ENCODE assay signal across 22 cellular contexts in the genomic region with DNA sequence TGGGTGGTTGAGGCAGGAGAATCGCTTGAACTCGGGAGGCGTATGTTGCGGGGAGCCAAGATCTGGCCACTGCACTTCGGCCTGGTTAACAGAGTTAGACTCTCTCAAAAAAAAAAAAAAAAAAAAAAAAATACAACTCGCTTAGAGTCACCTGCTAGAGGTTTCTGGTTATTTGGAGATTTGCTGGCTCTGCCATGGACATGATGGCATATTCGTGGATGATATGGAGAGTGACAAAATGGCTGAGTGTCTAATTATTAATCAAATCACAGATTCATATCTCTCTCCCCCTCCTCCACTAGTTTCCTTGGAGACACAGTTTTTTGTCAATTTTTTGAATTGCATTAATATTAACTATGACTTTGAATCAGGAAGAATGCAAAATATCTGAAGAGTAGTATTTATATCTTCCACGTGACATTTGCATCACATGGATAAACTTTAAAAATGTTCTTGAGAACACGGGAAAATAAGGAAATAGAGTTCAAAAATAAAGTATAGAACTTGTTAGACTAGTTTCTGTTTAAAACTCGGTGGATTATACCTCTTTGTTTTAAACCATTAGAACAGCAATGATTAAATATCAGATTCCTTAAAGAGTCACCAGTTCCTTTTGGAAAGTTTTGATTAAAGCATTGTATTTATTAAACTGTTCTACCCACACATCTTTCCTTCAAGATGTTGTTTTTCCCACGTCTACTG. TPM values are rescaled to one million over a fixed set of nuclear protein-coding genes. Genes with fewer than 3 reads are reported as not detected.
A peak's percentile ranks its signal among the peaks of the same experiment; 100 is the strongest.
DNase-seq lines count a peak whose midpoint lies in the region; ATAC-seq and TF ChIP-seq lines count a peak whose summit lies in the region.
"Had no signal": no experiment of that assay in that cellular context is flagged by ENCODE, and none has a peak within 500 bp of the region (broad histone marks: within the 10 kb centered on the region; RNA-seq: fewer than 3 reads in every experiment).

No MANE protein-coding gene starts in this region.

- POLR2A ChIA-PET in PC-3 (lab: Charles Lee; ENCODE audit: unreplicated experiment): no interaction called here
- POLR2A ChIA-PET in GM10248 (lab: Yijun Ruan, JAX): no interaction called here

- in situ Hi-C loops in transverse colon (cut with MboI; ENCODE audit: low pct_ligation_motif_present in 1 of 4, low pct_unique_long_range_greater_than_20kb in 1 of 4, low sequenced_read_pairs in 3 of 4): no loop called here

- no peak for DNase-seq in PC-3
- DNase-seq in glutamatergic neuron: no peak
- DNase-seq in mesothelial cell of epicardium (ENCODE audit: low spot score in 2 of 2, unreplicated experiment in 2 of 2): no peak
- DNase-seq in type B pancreatic cell (ENCODE audit: extremely low spot score, unreplicated experiment): no peak
- no peak for DNase-seq in GM10248 (ENCODE audit: extremely low spot score)
- no peak for DNase-seq in Karpas-422
- DNase-seq in transverse colon: no peak
- DNase-seq: ACHN; C1 segment of cervical spinal cord; CD8-positive, alpha-beta memory T cell; DND-41; H9; Kasumi-1; MM.1S; NCI-H1092 treated with DMSO at 0.1 percent for 48 hours; NCI-H146; NCI-H2029 treated with DMSO at 0.1 percent for 48 hours; NCI-H2171; Peyer's patch had no signal

- H3K79me2 ChIP-seq in PC-3 (ENCODE audit: low read length) (no peaks in the 10 kb centered on the region), Karpas-422 (ENCODE audit: low read length) (no peaks in the 10 kb centered on the region)

- H3K36me3 ChIP-seq in PC-3 (ENCODE audit: low read depth, low read length) (no peaks in the 10 kb centered on the region), Karpas-422 (ENCODE audit: insufficient read depth, low read length) (no peaks in the 10 kb centered on the region), transverse colon (no peaks in the 10 kb centered on the region)
- H3K36me3 ChIP-seq: Peyer's patch had no signal

- H3K9me3 Mint-ChIP-seq in glutamatergic neuron (ENCODE audit: unreplicated experiment): peaks cover 4% of the 10 kb centered on the region
- H3K9me3 Mint-ChIP-seq in mesothelial cell of epicardium: no peaks in the 10 kb centered on the region
- no peaks in the 10 kb centered on the region for H3K9me3 Mint-ChIP-seq in type B pancreatic cell
- H3K9me3 Mint-ChIP-seq: H9 had no signal

- no peaks in the 10 kb centered on the region for H3F3A ChIP-seq in PC-3 (ENCODE audit: low read length, unreplicated experiment)

- intact Hi-C loops in PC-3 (cut with micrococcal nuclease) (no loop called here), transverse colon (cut with DNase I; ENCODE audit: low total_unique reads) (no loop called here)

- H3K4me3 ChIP-seq in PC-3 (ENCODE audit: low read length) (no peak overlapping the region), Karpas-422 (ENCODE audit: low read length) (no peak overlapping the region), transverse colon (no peak overlapping the region)
- H3K4me3 ChIP-seq: Peyer's patch had no signal

- no peak overlapping the region for H3K4me3 Mint-ChIP-seq in glutamatergic neuron (ENCODE audit: unreplicated experiment)
- H3K4me3 Mint-ChIP-seq in mesothelial cell of epicardium: no peak overlapping the region
- peak overlapping the region; percentile 48 for H3K4me3 Mint-ChIP-seq in type B pancreatic cell
- H3K4me3 Mint-ChIP-seq: CD8-positive, alpha-beta memory T cell; H9; IgD-negative memory B cell had no signal

- BruUV-seq in PC-3 (replicated peaks; lab: Mats Ljungman, UMichigan): no TSS peak

- CTCF ChIA-PET in PC-3 (lab: Charles Lee) (no interaction called here), GM10248 (lab: Yijun Ruan, JAX) (no interaction called here)

- no peak for TF ChIP-seq CTCF in PC-3 (conservative IDR thresholded peaks at IDR 0.05; ENCODE audit: low read depth, low read length)
- no peak for TF ChIP-seq CTCF in glutamatergic neuron (IDR thresholded peaks at IDR 0.05; ENCODE audit: partially characterized antibody, unreplicated experiment)
- TF ChIP-seq CTCF in mesothelial cell of epicardium (IDR thresholded peaks at IDR 0.05; ENCODE audit: unreplicated experiment): no peak
- TF ChIP-seq CTCF in type B pancreatic cell (conservative IDR thresholded peaks at IDR 0.05): no peak
- no peak for TF ChIP-seq CTCF in GM10248 (IDR thresholded peaks at IDR 0.05; ENCODE audit: control extremely low read depth, extremely low read depth, low read depth, missing control alignments)
- TF ChIP-seq CTCF in transverse colon (IDR thresholded peaks at IDR 0.05): no peak

- H3K27ac ChIP-seq in PC-3 (ENCODE audit: low read length) (no peak overlapping the region), Karpas-422 (ENCODE audit: low read length) (no peak overlapping the region), transverse colon (no peak overlapping the region)
- H3K27ac ChIP-seq: Peyer's patch had no signal

- peaks cover 5% of the 10 kb centered on the region for H3K27me3 Mint-ChIP-seq in glutamatergic neuron (ENCODE audit: unreplicated experiment)
- H3K27me3 Mint-ChIP-seq in mesothelial cell of epicardium (ENCODE audit: low read depth): no peaks in the 10 kb centered on the region
- H3K27me3 Mint-ChIP-seq in type B pancreatic cell: no peaks in the 10 kb centered on the region

- 0 out of 2 replicates have a peak overlapping the region, but pooled peaks have one; percentile 36 for H3K4me2 ChIP-seq in PC-3 (ENCODE audit: low read length)
- no peak overlapping the region for H3K4me2 ChIP-seq in Karpas-422 (ENCODE audit: low read depth, low read length, poor library complexity, severe bottlenecking)

- no peaks in the 10 kb centered on the region for H4K20me1 ChIP-seq in PC-3 (ENCODE audit: low read length)
- no peaks in the 10 kb centered on the region for H4K20me1 ChIP-seq in Karpas-422 (ENCODE audit: insufficient read depth, low read depth, low read length)

- H3K9me2 ChIP-seq in PC-3 (replicated peaks; ENCODE audit: low read length) (no peaks in the 10 kb centered on the region), Karpas-422 (replicated peaks; ENCODE audit: insufficient read depth, low read length) (no peaks in the 10 kb centered on the region)

- H3K9me3 ChIP-seq in PC-3 (ENCODE audit: low read length) (no peaks in the 10 kb centered on the region), Karpas-422 (ENCODE audit: low read length) (no peaks in the 10 kb centered on the region), transverse colon (no peaks in the 10 kb centered on the region)
- H3K9me3 ChIP-seq: Peyer's patch had no signal

- TF ChIP-seq EP300 in transverse colon (IDR thresholded peaks at IDR 0.05; ENCODE audit: low read depth): no peak

- H3K27ac Mint-ChIP-seq in glutamatergic neuron (ENCODE audit: unreplicated experiment): peak overlapping the region; percentile 31
- peak overlapping the region; percentile 88 for H3K27ac Mint-ChIP-seq in mesothelial cell of epicardium
- H3K27ac Mint-ChIP-seq in type B pancreatic cell: peak overlapping the region; percentile 93
- H3K27ac Mint-ChIP-seq: CD8-positive, alpha-beta memory T cell; H9; IgD-negative memory B cell had no signal

- no peaks in the 10 kb centered on the region for H3K36me3 Mint-ChIP-seq in glutamatergic neuron (ENCODE audit: unreplicated experiment)
- H3K36me3 Mint-ChIP-seq in mesothelial cell of epicardium: no peaks in the 10 kb centered on the region
- no peaks in the 10 kb centered on the region for H3K36me3 Mint-ChIP-seq in type B pancreatic cell
- H3K36me3 Mint-ChIP-seq: CD8-positive, alpha-beta memory T cell; IgD-negative memory B cell had no signal

- H3K9ac ChIP-seq in PC-3 (ENCODE audit: low read length) (no peak overlapping the region), Karpas-422 (ENCODE audit: low read length) (no peak overlapping the region)

- ATAC-seq in PC-3: no peak
- ATAC-seq: Right ventricle myocardium inferior had no signal

- no peaks in the 10 kb centered on the region for H3K4me1 ChIP-seq in PC-3 (ENCODE audit: insufficient read depth, low read length)
- no peaks in the 10 kb centered on the region for H3K4me1 ChIP-seq in Karpas-422 (ENCODE audit: low read length)
- H3K4me1 ChIP-seq in transverse colon: peaks cover 0 to 5% (median 0%) of the 10 kb centered on the region in 4 donors
- H3K4me1 ChIP-seq: Peyer's patch had no signal

- no peak for TF ChIP-seq POLR2A in transverse colon (IDR thresholded peaks at IDR 0.05)

- 65 to 66% methylated on average over 11 of the region's 11 CpGs for WGBS in transverse colon (ENCODE audit: low coverage in 1 of 2), 2 donors

- H2AFZ ChIP-seq in PC-3 (ENCODE audit: low read length) (peak overlapping the region; percentile 24; the same call in 1 of the 2 replicates), Karpas-422 (ENCODE audit: low read length) (no peak overlapping the region)

- H3K27me3 ChIP-seq in PC-3 (ENCODE audit: low read length): no peaks in the 10 kb centered on the region
- no peaks in the 10 kb centered on the region for H3K27me3 ChIP-seq in Karpas-422 (ENCODE audit: low read length)
- H3K27me3 ChIP-seq in transverse colon: no peaks in the 10 kb centered on the region
- H3K27me3 ChIP-seq: Peyer's patch had no signal

- H3K4me1 Mint-ChIP-seq in glutamatergic neuron (ENCODE audit: low read depth, unreplicated experiment) (peaks cover 12% of the 10 kb centered on the region), mesothelial cell of epicardium (peaks cover 38% of the 10 kb centered on the region), type B pancreatic cell (ENCODE audit: unreplicated experiment) (peaks cover 19% of the 10 kb centered on the region)
- H3K4me1 Mint-ChIP-seq: CD8-positive, alpha-beta memory T cell; IgD-negative memory B cell had no signal

RNA-seq across cellular contexts. Expression of a gene that starts 47.9 kb away (rescaled TPM):
- total RNA-seq in PC-3 (2014; rRNA removed) (51.4 and 53.7 TPM in 2 replicates), glutamatergic neuron (ENCODE audit: unreplicated experiment) (0.34 TPM), mesothelial cell of epicardium (62.4 to 70.3 TPM (median 65.9 TPM) in 3 replicates), type B pancreatic cell (ENCODE audit: low replicate concordance) (189 and 632 TPM in 2 replicates), transverse colon (100 to 1,000 TPM; 192 to 334 (median 270) TPM)
- 1.9 and 2.3 TPM in 2 replicates for total RNA-seq in Karpas-422 (2014; rRNA removed; shearing (Covaris generic); ENCODE audit: low replicate concordance)
- total RNA-seq: G401 had no signal

Comparison
In these comparisons a context has a peak if more than half of its experiments do, and no peak if none do; other contexts are left out.
1. H3K27ac Mint-ChIP-seq: peak in every context shown above with its lines; median percentile 93 in type B pancreatic cell; 88 in mesothelial cell of epicardium; 31 in glutamatergic neuron.
2. RNA of a gene that starts 47.9 kb away (total RNA-seq): 192 to 334 TPM in transverse colon, 189 to 632 TPM in type B pancreatic cell, 62.4 to 70.3 TPM in mesothelial cell of epicardium and 51.4 to 53.7 TPM in PC-3; 1.9 to 2.3 TPM in Karpas-422 and 0.34 TPM in glutamatergic neuron (single experiment); every median in the first group is over 10 times any median in the second.